In genomic region chr4:110492522-110492921, GRCh38 we compare ENCODE assay signal across 21 cellular contexts. TPM values are rescaled to one million over a fixed set of nuclear protein-coding genes. Genes with fewer than 3 reads are reported as not detected.
DNase-seq lines count a peak whose midpoint lies in the region; ATAC-seq and TF ChIP-seq lines count a peak whose summit lies in the region.
"Had no signal": no experiment of that assay in that cellular context is flagged by ENCODE, and none has a peak within 500 bp of the region (broad histone marks: within the 10 kb centered on the region; RNA-seq: fewer than 3 reads in every experiment).

No MANE protein-coding gene starts in this region.

- no peaks in the 10 kb centered on the region for H3K36me3 ChIP-seq in upper lobe of right lung
- H3K36me3 ChIP-seq: gastroesophageal sphincter, ovary had no signal

- no peak overlapping the region for H3K4me3 ChIP-seq in upper lobe of right lung
- H3K4me3 ChIP-seq: gastroesophageal sphincter, ovary, right lobe of liver had no signal

- no peaks in the 10 kb centered on the region for H3K27me3 ChIP-seq in upper lobe of right lung
- H3K27me3 ChIP-seq: gastroesophageal sphincter, ovary, right lobe of liver had no signal

- no peak for TF ChIP-seq CTCF in upper lobe of right lung (IDR thresholded peaks at IDR 0.05)

- no peaks in the 10 kb centered on the region for H3K9me3 ChIP-seq in upper lobe of right lung
- H3K9me3 ChIP-seq: gastroesophageal sphincter, ovary, right lobe of liver had no signal

- peaks cover 3% of the 10 kb centered on the region for H3K4me1 ChIP-seq in upper lobe of right lung
- H3K4me1 ChIP-seq: gastroesophageal sphincter had no signal

- intact Hi-C loops in upper lobe of right lung (cut with DNase I): no loop called here

- no peak overlapping the region for H3K27ac ChIP-seq in upper lobe of right lung
- H3K27ac ChIP-seq: gastroesophageal sphincter, ovary, right lobe of liver had no signal

- DNase-seq in Kasumi-1 (lab: John Stamatoyannopoulos, UW) (peak; percentile 90 to 96), SIG-M5 treated with dmso at 0.1 percent for 504 hours (lab: John Stamatoyannopoulos, UW; ENCODE audit: unreplicated experiment) (peak; percentile 80), upper lobe of right lung (no peak), activated gamma-delta T cell treated with Interleukin-2 at 50 U/mL for 16 hours (no peak), NCI-H2196 (lab: John Stamatoyannopoulos, UW; ENCODE audit: unreplicated experiment) (no peak)
- DNase-seq: activated CD8-positive, alpha-beta T cell treated with anti-CD3 and anti-CD28 coated beads for 36 hours; activated naive CD4-positive, alpha-beta T cell treated with anti-CD3 and anti-CD28 coated beads, Interleukin-2, amount 50 U/mL, for 16 hours; activated T-cell treated with anti-CD3 and anti-CD28 coated beads, Interleukin-2, amount 50 U/mL, for 4 hours; cerebellar nuclear complex; DND-41; effector CD4-positive, alpha-beta T cell; NCI-H1105; NCI-H69; ovary; right lobe of liver; stimulated activated naive CD4-positive, alpha-beta T cell had no signal

- peak; percentile 55 for ATAC-seq in GM18868 (IDR thresholded peaks at IDR 0.05; ENCODE audit: unreplicated experiment)
- peak; percentile 71 for ATAC-seq in upper lobe of right lung
- no peak for ATAC-seq in HG03280 (IDR thresholded peaks at IDR 0.05; ENCODE audit: unreplicated experiment)
- ATAC-seq: activated CD8-positive, alpha-beta T cell treated with anti-CD3 and anti-CD28 coated beads for 36 hours; activated T-cell treated with anti-CD3 and anti-CD28 coated beads, Interleukin-2, amount 50 U/mL, for 4 hours; gastroesophageal sphincter; right lobe of liver; WTC11 had no signal

RNA-seq across cellular contexts. Expression of gene ENPEP, which starts 16.6 kb away (rescaled TPM):
- 7.5 TPM for total RNA-seq in upper lobe of right lung
- total RNA-seq: activated T-cell treated with anti-CD3 and anti-CD28 coated beads, Interleukin-2, amount 50 U/mL, for 4 hours; lung microvascular endothelial cell had no signal

Comparison
In these comparisons a context has a peak if more than half of its experiments do, and no peak if none do; other contexts are left out.
1. DNase-seq: peak in Kasumi-1 (2 of 2) and SIG-M5 treated with dmso at 0.1 percent for 504 hours (single experiment); none in upper lobe of right lung (single experiment), activated gamma-delta T cell treated with Interleukin-2 at 50 U/mL for 16 hours (single experiment) and NCI-H2196 (single experiment).